ENCODE assay signal across 8 cellular contexts in genomic region chr1:247103777-247104591, GRCh38. TPM values are rescaled to one million over a fixed set of nuclear protein-coding genes. Genes with fewer than 3 reads are reported as not detected.
DNase-seq lines count a peak whose midpoint lies in the region; ATAC-seq and TF ChIP-seq lines count a peak whose summit lies in the region.

Gene ZNF669, minus strand, starts transcription at chr1:247104356. Its CDS starts 157 bp downstream, at chr1:247104199.

- peaks cover 27 to 41% of the 10 kb centered on the region in 2 experiments for H3K36me3 ChIP-seq in SK-N-SH (replicated peaks in 1 of 2; ENCODE audit: control insufficient read depth in 1 of 2, insufficient read depth in 2 of 2, low read length in 1 of 2)
- H3K36me3 ChIP-seq in osteoblast (ENCODE audit: insufficient read depth, low read length) = peaks cover 25% of the 10 kb centered on the region
- H3K36me3 ChIP-seq in thoracic aorta = peaks cover 13% of the 10 kb centered on the region

- H3K4me3 ChIP-seq in SK-N-SH (ENCODE audit: low read depth in 2 of 2, low read length in 1 of 2) (peak within 1 kb of the TSS; percentile 91 to 100), osteoblast (ENCODE audit: insufficient read depth, low read length) (peak within 1 kb of the TSS; percentile 97), thoracic aorta (peak within 1 kb of the TSS; percentile 93)

- DNase-seq in GM10248 (ENCODE audit: extremely low spot score) (peak; percentile 95), NCI-H1092 (lab: John Stamatoyannopoulos, UW) (peak; percentile 98), SK-N-SH (peak; percentile 96), glutamatergic neuron (peak; percentile 99), osteoblast (ENCODE audit: insufficient read length, low spot score, missing footprints) (peak; percentile 99), thoracic aorta (ENCODE audit: low spot score) (peak; percentile 86)

- H3K4me1 Mint-ChIP-seq in activated naive CD4-positive, alpha-beta T cell treated with anti-CD3 and anti-CD28 coated beads, Interleukin-2, amount 50 U/mL, for 24 hours = peaks cover 17% of the 10 kb centered on the region
- peaks cover 12% of the 10 kb centered on the region for H3K4me1 Mint-ChIP-seq in glutamatergic neuron (ENCODE audit: low read depth, unreplicated experiment)

- H3F3A ChIP-seq in SK-N-SH (replicated peaks; ENCODE audit: insufficient read depth) = peaks cover 8% of the 10 kb centered on the region

- CTCF ChIA-PET in GM10248 (lab: Yijun Ruan, JAX) (interaction anchor here (1.5 kb wide), 1 partner anchor 16 kb away, joined by 4 read pairs; no protein-coding TSS in a partner anchor), SK-N-SH (lab: Yijun Ruan, JAX) (interaction anchor here (0.6 to 1.0 kb wide), 2 partner anchors 15 to 189 kb away, joined by 3 read pairs; no protein-coding TSS in a partner anchor)

- H3K27ac ChIP-seq in SK-N-SH (ENCODE audit: low read depth in 2 of 2, low read length in 1 of 2) = peak within 1 kb of the TSS; percentile 83 to 97
- H3K27ac ChIP-seq in osteoblast (ENCODE audit: low read depth, low read length) = peak within 1 kb of the TSS; percentile 79
- peak within 1 kb of the TSS; percentile 83 to 87 for H3K27ac ChIP-seq in thoracic aorta

- H3K9me3 ChIP-seq in SK-N-SH = peaks cover 13% of the 10 kb centered on the region; the same call in 1 of the 2 replicates
- H3K9me3 ChIP-seq in osteoblast (ENCODE audit: low read depth, low read length) = peaks cover 14% of the 10 kb centered on the region
- H3K9me3 ChIP-seq in thoracic aorta = peaks cover 7% of the 10 kb centered on the region

- peaks cover 17% of the 10 kb centered on the region for H3K27me3 Mint-ChIP-seq in activated naive CD4-positive, alpha-beta T cell treated with anti-CD3 and anti-CD28 coated beads, Interleukin-2, amount 50 U/mL, for 24 hours
- peaks cover 8% of the 10 kb centered on the region for H3K27me3 Mint-ChIP-seq in glutamatergic neuron (ENCODE audit: unreplicated experiment)

- peak within 1 kb of the TSS; percentile 89 for H3K4me2 ChIP-seq in SK-N-SH
- H3K4me2 ChIP-seq in osteoblast (ENCODE audit: insufficient read depth, low read length) = peak within 1 kb of the TSS; percentile 91

- TF ChIP-seq EP300 in SK-N-SH (IDR thresholded peaks at IDR 0.05; ENCODE audit: borderline replicate concordance in 1 of 2, low read depth in 1 of 2, low read length in 1 of 2) = no peak

- peak; percentile 100 for ATAC-seq in HG02610 (IDR thresholded peaks at IDR 0.05; ENCODE audit: unreplicated experiment)
- ATAC-seq in thoracic aorta (ENCODE audit: insufficient number of reproducible peaks, low FRiP score, low read depth) = peak; percentile 99

- H3K9me2 ChIP-seq in SK-N-SH = no peaks in the 10 kb centered on the region

- H3K79me2 ChIP-seq in SK-N-SH (ENCODE audit: insufficient read depth) = peaks cover 47% of the 10 kb centered on the region
- peaks cover 29% of the 10 kb centered on the region for H3K79me2 ChIP-seq in osteoblast (ENCODE audit: insufficient read depth, low read length)

- H2AFZ ChIP-seq in SK-N-SH (ENCODE audit: low read depth) (peak within 1 kb of the TSS; percentile 87), osteoblast (ENCODE audit: low read length) (peak within 1 kb of the TSS; percentile 98)

- TF ChIP-seq RAD21 in SK-N-SH (IDR thresholded peaks at IDR 0.05; ENCODE audit: low read length) = no peak

- peak within 1 kb of the TSS; percentile 94 for H3K9ac ChIP-seq in SK-N-SH

- H3K27me3 ChIP-seq in SK-N-SH (ENCODE audit: insufficient read depth) (no peaks in the 10 kb centered on the region), osteoblast (ENCODE audit: insufficient read depth, low read length) (no peaks in the 10 kb centered on the region), thoracic aorta (replicated peaks; ENCODE audit: insufficient read depth) (no peaks in the 10 kb centered on the region)

- H3K9me3 Mint-ChIP-seq in activated naive CD4-positive, alpha-beta T cell treated with anti-CD3 and anti-CD28 coated beads, Interleukin-2, amount 50 U/mL, for 24 hours = peaks cover 9% of the 10 kb centered on the region
- H3K9me3 Mint-ChIP-seq in glutamatergic neuron (ENCODE audit: unreplicated experiment) = peaks cover 19% of the 10 kb centered on the region

- peaks cover 34% of the 10 kb centered on the region for H3K36me3 Mint-ChIP-seq in activated naive CD4-positive, alpha-beta T cell treated with anti-CD3 and anti-CD28 coated beads, Interleukin-2, amount 50 U/mL, for 24 hours
- peaks cover 28% of the 10 kb centered on the region for H3K36me3 Mint-ChIP-seq in glutamatergic neuron (ENCODE audit: unreplicated experiment)

- H3K4me1 ChIP-seq in SK-N-SH (ENCODE audit: control insufficient read depth in 1 of 2, insufficient read depth in 2 of 2, low read depth in 1 of 2, low read length in 1 of 2) (peaks cover 5 to 8% of the 10 kb centered on the region in 2 experiments; a peak in 3 of 4 replicates), osteoblast (ENCODE audit: insufficient read depth, low read length) (peaks cover 15% of the 10 kb centered on the region), thoracic aorta (ENCODE audit: control insufficient read depth in 1 of 2, low read depth in 2 of 2) (peaks cover 8 to 16% of the 10 kb centered on the region in 2 donors)

- H4K20me1 ChIP-seq in SK-N-SH (ENCODE audit: insufficient read depth) = no peaks in the 10 kb centered on the region
- peaks cover 13% of the 10 kb centered on the region for H4K20me1 ChIP-seq in osteoblast (ENCODE audit: insufficient read depth, low read length)

- H3K4me3 Mint-ChIP-seq in activated naive CD4-positive, alpha-beta T cell treated with anti-CD3 and anti-CD28 coated beads, Interleukin-2, amount 50 U/mL, for 24 hours = peak within 1 kb of the TSS; percentile 91
- H3K4me3 Mint-ChIP-seq in glutamatergic neuron (ENCODE audit: unreplicated experiment) = peak within 1 kb of the TSS; percentile 92

- TF ChIP-seq CTCF in GM10248 (IDR thresholded peaks at IDR 0.05; ENCODE audit: control extremely low read depth, extremely low read depth, low read depth, missing control alignments) = no peak
- TF ChIP-seq CTCF in SK-N-SH (IDR thresholded peaks at IDR 0.05) = no peak
- no peak for TF ChIP-seq CTCF in glutamatergic neuron (IDR thresholded peaks at IDR 0.05; ENCODE audit: partially characterized antibody, unreplicated experiment)
- TF ChIP-seq CTCF in osteoblast (IDR thresholded peaks at IDR 0.05; ENCODE audit: extremely low read depth, low read depth, low read length) = no peak
- TF ChIP-seq CTCF in thoracic aorta (IDR thresholded peaks at IDR 0.05) = no peak

- 3% methylated on average over 30 of the region's 61 CpGs for whole genome bisulfite sequencing in SK-N-SH (ENCODE audit: low lambda C conversion rate)

- peak within 1 kb of the TSS; percentile 82 for H3K27ac Mint-ChIP-seq in activated naive CD4-positive, alpha-beta T cell treated with anti-CD3 and anti-CD28 coated beads, Interleukin-2, amount 50 U/mL, for 24 hours
- H3K27ac Mint-ChIP-seq in glutamatergic neuron (ENCODE audit: unreplicated experiment) = peak within 1 kb of the TSS; percentile 94

- POLR2A ChIA-PET in GM10248 (lab: Yijun Ruan, JAX) (interaction anchor here (0.7 kb wide), 1 partner anchor 286 kb away, joined by 8 read pairs; no protein-coding TSS in a partner anchor), SK-N-SH (lab: Yijun Ruan, JAX) (interaction anchor here (0.7 kb wide), 1 partner anchor 172 kb away, joined by 3 read pairs; the partner anchor contains the start of gene AHCTF1)

TF ChIP-seq in SK-N-SH, 30 proteins besides CTCF, POLR2A, EP300 and RAD21 (continues in another document):
- no peak for TF ChIP-seq RCOR1 (IDR thresholded peaks at IDR 0.05; ENCODE audit: low read length)
- no peak for TF ChIP-seq NRF1 (IDR thresholded peaks at IDR 0.05; ENCODE audit: low read depth, low read length)
- no peak for TF ChIP-seq TEAD4 (IDR thresholded peaks at IDR 0.05; ENCODE audit: borderline replicate concordance, insufficient read depth)
- TF ChIP-seq MEF2A (IDR thresholded peaks at IDR 0.05; ENCODE audit: borderline replicate concordance, low read depth) = no peak
- TF ChIP-seq FOXJ3 (CRISPR knock-in tag; IDR thresholded peaks at IDR 0.05) = no peak; the same call in 1 of the 2 replicates
- TF ChIP-seq FOXM1 (IDR thresholded peaks at IDR 0.05; ENCODE audit: low read depth) = no peak
- peak; percentile 87 for TF ChIP-seq GABPA (IDR thresholded peaks at IDR 0.05; ENCODE audit: low read depth)
- no peak for TF ChIP-seq YY1 (IDR thresholded peaks at IDR 0.05; ENCODE audit: low read depth)
- TF ChIP-seq RXRA (IDR thresholded peaks at IDR 0.05; ENCODE audit: borderline replicate concordance, low read depth) = no peak
- TF ChIP-seq SIN3A (IDR thresholded peaks at IDR 0.05; ENCODE audit: borderline replicate concordance, low read depth, low read length) = peak; percentile 77
- TF ChIP-seq FOSL2 (IDR thresholded peaks at IDR 0.05; ENCODE audit: borderline replicate concordance, low read depth) = peak; percentile 9; the same call in 1 of the 2 replicates
- TF ChIP-seq JUND (IDR thresholded peaks at IDR 0.05) = peak; percentile 12; the same call in 1 of the 2 replicates

RNA-seq across cellular contexts. Expression of gene ZNF669, which starts in this region (rescaled TPM):
- 3.3 and 3.7 TPM in 2 replicates for polyA plus RNA-seq in SK-N-SH (2012; rRNA removed)
- polyA plus RNA-seq in SK-N-SH (2012; cell fraction: cytosol; rRNA removed) = 4.4 and 4.6 TPM in 2 replicates
- 2.5 and 5.1 TPM in 2 replicates for polyA plus RNA-seq in SK-N-SH (2012; cell fraction: nucleus; rRNA removed)
- total RNA-seq in glutamatergic neuron (ENCODE audit: unreplicated experiment) (28.5 TPM), osteoblast (10.1 and 11.8 TPM in 2 replicates), thoracic aorta (1 to 10 TPM; 3.2 to 4.2 TPM)

Comparison
In these comparisons a context has a peak if more than half of its experiments do, and no peak if none do; other contexts are left out.
1. Peak in every context shown above with its lines: DNase-seq, ATAC-seq, H3K4me3 ChIP-seq and H3K27ac ChIP-seq.